In the genomic region with DNA sequence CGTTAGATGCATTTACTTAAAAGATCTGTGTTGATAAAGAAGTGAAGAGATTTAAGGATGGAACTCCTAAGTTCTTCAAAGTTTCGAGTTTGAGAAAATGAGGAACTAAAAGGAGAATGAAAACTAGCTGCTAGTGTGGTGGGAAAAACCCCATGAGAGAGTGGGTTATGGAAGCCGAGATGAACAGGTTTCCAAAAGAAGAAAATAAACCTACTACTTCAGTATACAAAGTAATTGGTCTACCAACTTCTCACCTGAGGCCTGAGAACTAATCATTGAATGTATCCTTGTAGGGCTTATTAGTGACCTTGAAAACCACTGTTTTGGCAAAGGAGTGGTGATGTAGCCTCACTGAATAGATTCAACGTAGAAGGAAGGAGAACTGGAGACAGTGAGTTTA, we compare ENCODE assay signal across 13 cellular contexts. TPM values are rescaled to one million over a fixed set of nuclear protein-coding genes. Genes with fewer than 3 reads are reported as not detected.
"Had no signal": no experiment of that assay in that cellular context is flagged by ENCODE, and none has a peak within 500 bp of the region (broad histone marks: within the 10 kb centered on the region; RNA-seq: fewer than 3 reads in every experiment).

No MANE protein-coding gene starts in this region.

- DNase-seq: activated CD4-positive, alpha-beta T cell treated with anti-CD3 and anti-CD28 coated beads for 1 hour; activated CD4-positive, alpha-beta T cell treated with anti-CD3 and anti-CD28 coated beads, Interleukin-2, amount 50 U/mL, for 4 hours; adrenal gland; mammary epithelial cell; natural killer cell; stimulated activated CD4-positive, alpha-beta T cell treated with anti-CD3 and anti-CD28 coated beads, Interleukin-2, amount 100 ng/mL, for 48 hours; stimulated activated naive CD4-positive, alpha-beta T cell treated with Interleukin-2 at 50 U/mL for 16 hours; T1000; trophoblast cell had no signal

- FAIRE-seq: endometrium, islet of Langerhans had no signal

- ATAC-seq: natural killer cell had no signal

RNA-seq across cellular contexts. Expression of a gene that starts 51.0 kb away (rescaled TPM):
- total RNA-seq: activated T-helper 2 cell treated with anti-CD3 and anti-CD28 coated beads, Interferon-gamma antibody, Interleukin-2, Interleukin-4, amounts not matched to agents 10 μg/mL and 5 μg/mL and 100 μg/mL, durations not matched to agents 14 hours and 24 hours and 36 hours; cardiac muscle cell had no signal
